1 cellular context compared by ENCODE assay signal in the genomic region with DNA sequence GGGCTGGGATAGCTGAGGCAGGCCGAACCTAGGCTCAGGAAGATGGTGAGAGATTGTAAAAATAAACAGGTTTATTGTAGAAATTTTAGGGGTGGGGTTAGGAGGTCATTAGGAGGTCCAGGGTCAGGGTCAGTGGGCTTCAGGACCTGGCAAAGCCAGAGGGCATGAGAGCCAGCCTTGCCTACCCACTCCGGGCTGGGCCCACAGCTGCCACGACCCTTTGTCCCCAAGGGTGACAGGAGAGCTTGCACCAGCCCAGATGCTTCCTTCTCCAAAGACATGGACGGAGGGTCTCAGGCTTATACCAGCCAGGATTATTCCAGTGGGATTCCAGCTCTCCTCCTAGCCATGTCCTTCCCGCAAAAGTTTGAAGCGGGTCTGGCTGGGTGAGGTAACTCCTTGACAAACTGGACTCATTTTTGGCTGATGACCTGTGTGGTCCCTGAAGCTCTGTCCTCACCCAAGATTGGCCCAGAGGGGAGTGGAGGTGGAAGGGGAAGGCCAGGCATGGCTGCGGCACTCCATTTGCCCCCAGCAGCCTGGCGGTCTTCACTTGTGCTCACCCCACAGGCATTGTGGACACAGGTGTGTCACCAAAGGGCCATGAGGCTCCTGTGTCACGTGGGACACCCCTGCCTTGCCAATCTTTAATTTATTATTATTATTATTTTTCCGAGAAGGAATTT.
TF ChIP-seq lines count a peak whose summit lies in the region.

No MANE protein-coding gene starts in this region.

TF ChIP-seq in IMR-90, 13 proteins besides CTCF, POLR2A, EP300 and RAD21 (continued from another document):
- TF ChIP-seq FOS (IDR thresholded peaks at IDR 0.05; ENCODE audit: low read depth, low read length) (no peak), MXI1 (IDR thresholded peaks at IDR 0.05; ENCODE audit: borderline replicate concordance, low read depth, low read length) (no peak)
- TF ChIP-seq, protein P1, sequence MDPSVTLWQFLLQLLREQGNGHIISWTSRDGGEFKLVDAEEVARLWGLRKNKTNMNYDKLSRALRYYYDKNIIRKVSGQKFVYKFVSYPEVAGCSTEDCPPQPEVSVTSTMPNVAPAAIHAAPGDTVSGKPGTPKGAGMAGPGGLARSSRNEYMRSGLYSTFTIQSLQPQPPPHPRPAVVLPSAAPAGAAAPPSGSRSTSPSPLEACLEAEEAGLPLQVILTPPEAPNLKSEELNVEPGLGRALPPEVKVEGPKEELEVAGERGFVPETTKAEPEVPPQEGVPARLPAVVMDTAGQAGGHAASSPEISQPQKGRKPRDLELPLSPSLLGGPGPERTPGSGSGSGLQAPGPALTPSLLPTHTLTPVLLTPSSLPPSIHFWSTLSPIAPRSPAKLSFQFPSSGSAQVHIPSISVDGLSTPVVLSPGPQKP (IDR thresholded peaks at IDR 0.05; ENCODE audit: borderline replicate concordance, low read depth, low read length): no peak
- TF ChIP-seq, protein P2, sequence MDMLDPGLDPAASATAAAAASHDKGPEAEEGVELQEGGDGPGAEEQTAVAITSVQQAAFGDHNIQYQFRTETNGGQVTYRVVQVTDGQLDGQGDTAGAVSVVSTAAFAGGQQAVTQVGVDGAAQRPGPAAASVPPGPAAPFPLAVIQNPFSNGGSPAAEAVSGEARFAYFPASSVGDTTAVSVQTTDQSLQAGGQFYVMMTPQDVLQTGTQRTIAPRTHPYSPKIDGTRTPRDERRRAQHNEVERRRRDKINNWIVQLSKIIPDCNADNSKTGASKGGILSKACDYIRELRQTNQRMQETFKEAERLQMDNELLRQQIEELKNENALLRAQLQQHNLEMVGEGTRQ (IDR thresholded peaks at IDR 0.05; ENCODE audit: low read depth, low read length): no peak
